8 cellular contexts compared by ENCODE assay signal in the genomic region with DNA sequence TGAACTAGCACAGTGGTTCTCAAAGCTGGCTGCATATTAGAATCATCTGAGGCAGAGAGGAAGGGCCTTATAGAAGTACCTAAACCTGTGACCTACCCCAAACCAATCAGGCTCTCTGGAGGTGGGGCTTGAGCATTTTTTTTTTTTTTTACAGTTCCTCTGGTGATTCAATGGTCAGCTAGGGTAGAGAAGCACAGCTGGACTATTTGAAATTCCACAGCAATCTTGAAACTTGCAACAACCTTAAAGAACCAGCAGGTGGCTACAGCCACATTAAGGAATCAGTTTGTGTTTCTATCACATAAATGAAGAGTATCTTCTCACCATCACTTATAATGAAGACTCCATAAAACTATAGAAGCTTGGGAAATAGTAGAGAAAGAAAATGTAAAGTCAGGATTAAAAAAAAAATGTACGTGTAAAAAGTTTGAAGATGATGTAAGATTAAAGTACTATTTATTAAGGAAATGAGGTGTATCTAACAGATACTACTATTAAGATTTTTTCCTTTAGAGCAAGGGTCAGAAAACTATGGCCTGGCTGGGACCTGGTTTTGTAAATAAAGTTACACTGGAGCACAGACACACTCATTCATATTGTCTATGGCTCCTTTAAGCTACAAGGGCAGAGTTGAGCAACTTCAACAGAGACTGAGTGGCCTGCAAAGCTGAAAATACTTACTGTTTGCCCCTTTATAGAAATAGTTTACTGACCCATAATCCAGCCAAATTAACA. TPM values are rescaled to one million over a fixed set of nuclear protein-coding genes. Genes with fewer than 3 reads are reported as not detected.
DNase-seq lines count a peak whose midpoint lies in the region; ATAC-seq and TF ChIP-seq lines count a peak whose summit lies in the region.

No MANE protein-coding gene starts in this region.

- no peaks in the 10 kb centered on the region for H3K27me3 ChIP-seq in osteoblast (ENCODE audit: insufficient read depth, low read length)

- peaks cover 9% of the 10 kb centered on the region for H3K27me3 Mint-ChIP-seq in activated T-cell treated with anti-CD3 and anti-CD28 coated beads, Interleukin-2, amount 50 U/mL, for 4 hours (ENCODE audit: low read depth)

- H3K9me3 Mint-ChIP-seq in activated T-cell treated with anti-CD3 and anti-CD28 coated beads, Interleukin-2, amount 50 U/mL, for 4 hours = no peaks in the 10 kb centered on the region

- peak overlapping the region; percentile 42 for H3K4me3 Mint-ChIP-seq in activated T-cell treated with anti-CD3 and anti-CD28 coated beads, Interleukin-2, amount 50 U/mL, for 4 hours

- no peak overlapping the region for H2AFZ ChIP-seq in osteoblast (ENCODE audit: low read length)

- no peak for DNase-seq in activated T-cell treated with anti-CD3 and anti-CD28 coated beads, Interleukin-2, amount 50 U/mL, for 4 hours
- no peak for DNase-seq in activated T-cell treated with anti-CD3 and anti-CD28 coated beads, Interleukin-2, amount 50 U/mL, for 1 hour
- DNase-seq in RPMI7951 (ENCODE audit: low read depth) (peak; percentile 87), fibroblast of gingiva (ENCODE audit: low read depth) (peak; percentile 71), osteoblast (ENCODE audit: insufficient read length, low spot score, missing footprints) (peak; percentile 50)

- H3K4me1 ChIP-seq in osteoblast (ENCODE audit: insufficient read depth, low read length) = peaks cover 29% of the 10 kb centered on the region

- peaks cover 3% of the 10 kb centered on the region for H3K79me2 ChIP-seq in osteoblast (ENCODE audit: insufficient read depth, low read length)

- H3K4me2 ChIP-seq in osteoblast (ENCODE audit: insufficient read depth, low read length) = peak overlapping the region; percentile 11

- no peaks in the 10 kb centered on the region for H3K9me3 ChIP-seq in osteoblast (ENCODE audit: low read depth, low read length)

- no peaks in the 10 kb centered on the region for H3K36me3 ChIP-seq in osteoblast (ENCODE audit: insufficient read depth, low read length)

- H3K4me1 Mint-ChIP-seq in activated T-cell treated with anti-CD3 and anti-CD28 coated beads, Interleukin-2, amount 50 U/mL, for 4 hours (ENCODE audit: low read depth) = peaks cover 23% of the 10 kb centered on the region

- no peak overlapping the region for H3K4me3 ChIP-seq in osteoblast (ENCODE audit: insufficient read depth, low read length)

- no peaks in the 10 kb centered on the region for H3K36me3 Mint-ChIP-seq in activated T-cell treated with anti-CD3 and anti-CD28 coated beads, Interleukin-2, amount 50 U/mL, for 4 hours (ENCODE audit: insufficient read depth)

- no peak for ATAC-seq in activated T-cell treated with anti-CD3 and anti-CD28 coated beads, Interleukin-2, amount 50 U/mL, for 4 hours
- ATAC-seq in HG03175 (IDR thresholded peaks at IDR 0.05; ENCODE audit: unreplicated experiment) (peak; percentile 47), HG03521 (IDR thresholded peaks at IDR 0.05; ENCODE audit: unreplicated experiment) (no peak), HG02678 (IDR thresholded peaks at IDR 0.05; ENCODE audit: unreplicated experiment) (no peak)

- H4K20me1 ChIP-seq in osteoblast (ENCODE audit: insufficient read depth, low read length) = no peaks in the 10 kb centered on the region

- peak; percentile 67 for TF ChIP-seq CTCF in osteoblast (IDR thresholded peaks at IDR 0.05; ENCODE audit: extremely low read depth, low read depth, low read length)

- H3K27ac ChIP-seq in osteoblast (ENCODE audit: low read depth, low read length) = no peak overlapping the region

RNA-seq across cellular contexts. Expression of a gene that starts 3.8 kb away (rescaled TPM):
- total RNA-seq in activated T-cell treated with anti-CD3 and anti-CD28 coated beads, Interleukin-2, amount 50 U/mL, for 4 hours = 1 to 10 TPM; 2.1 to 4.0 (median 3.2) TPM
- 9.9 and 11.4 TPM in 2 replicates for total RNA-seq in RPMI7951 (2014; rRNA removed; shearing (Covaris generic))
- 7.7 and 8.0 TPM in 2 replicates for total RNA-seq in osteoblast

Comparison
In these comparisons a context has a peak if more than half of its experiments do, and no peak if none do; other contexts are left out.
1. DNase-seq: peak in RPMI7951 (single experiment), fibroblast of gingiva (single experiment) and osteoblast (single experiment); none in activated T-cell treated with anti-CD3 and anti-CD28 coated beads, Interleukin-2, amount 50 U/mL, for 4 hours (single experiment) and activated T-cell treated with anti-CD3 and anti-CD28 coated beads, Interleukin-2, amount 50 U/mL, for 1 hour (single experiment).